2 cellular contexts compared by ENCODE assay signal in the genomic region with DNA sequence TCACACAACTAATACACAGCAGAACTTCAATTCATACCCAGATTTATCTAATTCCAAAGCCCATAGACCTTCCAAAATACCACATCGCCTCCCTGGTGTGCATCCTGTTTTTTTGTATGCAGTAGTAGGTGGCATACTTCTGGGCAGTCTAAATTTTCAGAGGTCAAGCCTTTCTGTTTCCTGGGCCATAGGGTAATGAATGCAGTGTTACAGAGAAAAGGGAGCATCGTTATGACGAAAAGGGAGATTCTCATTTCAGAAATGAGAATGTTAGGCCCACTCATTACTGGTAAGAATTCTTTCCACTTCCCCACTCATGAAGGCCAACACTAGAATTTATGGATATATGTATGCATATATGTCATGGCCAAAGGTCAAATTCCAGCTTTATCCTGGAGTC.
TF ChIP-seq lines count a peak whose summit lies in the region.

No MANE protein-coding gene starts in this region.

TF ChIP-seq in SK-N-SH, 30 proteins besides CTCF, POLR2A, EP300 and RAD21 (continued from another document):
- TF ChIP-seq, protein P1, sequence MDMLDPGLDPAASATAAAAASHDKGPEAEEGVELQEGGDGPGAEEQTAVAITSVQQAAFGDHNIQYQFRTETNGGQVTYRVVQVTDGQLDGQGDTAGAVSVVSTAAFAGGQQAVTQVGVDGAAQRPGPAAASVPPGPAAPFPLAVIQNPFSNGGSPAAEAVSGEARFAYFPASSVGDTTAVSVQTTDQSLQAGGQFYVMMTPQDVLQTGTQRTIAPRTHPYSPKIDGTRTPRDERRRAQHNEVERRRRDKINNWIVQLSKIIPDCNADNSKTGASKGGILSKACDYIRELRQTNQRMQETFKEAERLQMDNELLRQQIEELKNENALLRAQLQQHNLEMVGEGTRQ (IDR thresholded peaks at IDR 0.05; ENCODE audit: borderline replicate concordance, low read depth, low read length), result no peak
- no peak for TF ChIP-seq MEF2A (IDR thresholded peaks at IDR 0.05; ENCODE audit: borderline replicate concordance, low read depth)
- no peak for TF ChIP-seq TEAD4 (IDR thresholded peaks at IDR 0.05; ENCODE audit: borderline replicate concordance, insufficient read depth)
- TF ChIP-seq, protein P2, sequence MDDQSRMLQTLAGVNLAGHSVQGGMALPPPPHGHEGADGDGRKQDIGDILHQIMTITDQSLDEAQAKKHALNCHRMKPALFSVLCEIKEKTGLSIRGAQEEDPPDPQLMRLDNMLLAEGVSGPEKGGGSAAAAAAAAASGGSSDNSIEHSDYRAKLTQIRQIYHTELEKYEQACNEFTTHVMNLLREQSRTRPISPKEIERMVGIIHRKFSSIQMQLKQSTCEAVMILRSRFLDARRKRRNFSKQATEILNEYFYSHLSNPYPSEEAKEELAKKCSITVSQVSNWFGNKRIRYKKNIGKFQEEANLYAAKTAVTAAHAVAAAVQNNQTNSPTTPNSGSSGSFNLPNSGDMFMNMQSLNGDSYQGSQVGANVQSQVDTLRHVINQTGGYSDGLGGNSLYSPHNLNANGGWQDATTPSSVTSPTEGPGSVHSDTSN (IDR thresholded peaks at IDR 0.05), result no peak
- TF ChIP-seq TCF12 (IDR thresholded peaks at IDR 0.05), result no peak

TF ChIP-seq in SK-N-SH treated with all-trans-retinoic acid at 6 μM for 48 hours, 23 proteins besides CTCF, POLR2A, EP300 and RAD21 (continued from another document):
- TF ChIP-seq RARB (CRISPR knock-in tag; IDR thresholded peaks at IDR 0.05) (no peak), ESRRG (CRISPR knock-in tag; IDR thresholded peaks at IDR 0.05) (no peak), OSR1 (CRISPR knock-in tag; IDR thresholded peaks at IDR 0.05) (no peak)
- TF ChIP-seq, protein P3, sequence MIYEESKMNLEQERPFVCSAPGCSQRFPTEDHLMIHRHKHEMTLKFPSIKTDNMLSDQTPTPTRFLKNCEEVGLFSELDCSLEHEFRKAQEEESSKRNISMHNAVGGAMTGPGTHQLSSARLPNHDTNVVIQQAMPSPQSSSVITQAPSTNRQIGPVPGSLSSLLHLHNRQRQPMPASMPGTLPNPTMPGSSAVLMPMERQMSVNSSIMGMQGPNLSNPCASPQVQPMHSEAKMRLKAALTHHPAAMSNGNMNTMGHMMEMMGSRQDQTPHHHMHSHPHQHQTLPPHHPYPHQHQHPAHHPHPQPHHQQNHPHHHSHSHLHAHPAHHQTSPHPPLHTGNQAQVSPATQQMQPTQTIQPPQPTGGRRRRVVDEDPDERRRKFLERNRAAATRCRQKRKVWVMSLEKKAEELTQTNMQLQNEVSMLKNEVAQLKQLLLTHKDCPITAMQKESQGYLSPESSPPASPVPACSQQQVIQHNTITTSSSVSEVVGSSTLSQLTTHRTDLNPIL (CRISPR knock-in tag; IDR thresholded peaks at IDR 0.05; ENCODE audit: low read depth), result no peak
TF ChIP-seq in SK-N-SH treated with all-trans-retinoic acid at 6 μM for 48 hours: peak in this region for 0.
